8 cellular contexts compared by ENCODE assay signal in the genomic region with DNA sequence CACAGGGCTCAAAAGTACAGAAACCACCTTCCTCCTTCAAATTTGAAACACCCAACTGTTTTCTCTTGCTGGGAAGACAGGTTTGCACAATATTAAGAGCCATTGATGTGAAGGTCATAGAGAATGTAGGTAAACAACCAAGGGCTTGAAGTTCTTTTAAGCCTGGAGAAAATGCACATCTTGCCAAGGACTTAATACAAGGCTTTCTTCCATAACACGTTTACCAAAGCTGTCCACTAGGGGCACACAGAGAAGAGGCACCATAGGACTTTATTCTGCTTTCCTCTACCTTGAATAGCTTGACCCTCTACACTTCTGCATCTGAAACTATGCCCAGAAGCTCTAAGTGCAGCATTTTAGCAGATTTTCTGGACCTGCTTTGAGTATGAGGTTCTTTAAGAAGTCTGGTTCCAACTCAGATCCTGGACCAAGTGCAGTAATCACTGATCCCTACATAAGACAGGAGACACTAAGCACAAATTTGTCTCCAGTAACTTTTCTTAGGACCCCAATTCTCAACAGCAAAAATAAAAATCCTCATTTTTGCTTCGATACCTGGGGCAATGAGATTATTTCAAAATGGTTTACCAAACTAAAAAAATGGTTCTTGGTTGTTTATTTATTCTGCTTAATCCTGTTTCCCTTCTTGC.
A peak's percentile ranks its signal among the peaks of the same experiment; 100 is the strongest.
DNase-seq lines count a peak whose midpoint lies in the region; TF ChIP-seq lines count a peak whose summit lies in the region.

No MANE protein-coding gene starts in this region.

- POLR2A ChIA-PET in AG04450 (lab: Yijun Ruan, JAX) = no interaction called here
- POLR2A ChIA-PET in HEK293T (lab: Yijun Ruan, JAX) = no interaction called here

- H3K36me3 ChIP-seq in GM06990 (ENCODE audit: control insufficient read depth, insufficient read depth, low read length) = no peaks in the 10 kb centered on the region; the same call in 1 of the 2 replicates
- H3K36me3 ChIP-seq in testis (ENCODE audit: low read depth, missing control alignments) = no peaks in the 10 kb centered on the region

- peak; percentile 11 for DNase-seq in AG04450 (ENCODE audit: low read depth, low spot score)
- DNase-seq in GM06990 (ENCODE audit: extremely low read depth, insufficient read length) = no peak
- DNase-seq in HEK293T (ENCODE audit: extremely low spot score) = peak; percentile 38
- peak; percentile 76 for DNase-seq in NAMALWA (ENCODE audit: low spot score)
- peak; percentile 60 for DNase-seq in astrocyte of the hippocampus (ENCODE audit: low read depth, low spot score)
- DNase-seq in inferior parietal cortex (ENCODE audit: extremely low spot score) = peak; percentile 60
- DNase-seq in testis = peak; percentile 51
- no peak for DNase-seq in activated T-cell treated with anti-CD3 and anti-CD28 coated beads, Interleukin-2, amount 50 U/mL, for 48 hours

- no peaks in the 10 kb centered on the region for H3K27me3 ChIP-seq in AG04450 (ENCODE audit: control insufficient read depth, insufficient read depth, low read length)
- no peaks in the 10 kb centered on the region for H3K27me3 ChIP-seq in GM06990 (replicated peaks; ENCODE audit: control insufficient read depth, insufficient read depth, low read length)
- no peaks in the 10 kb centered on the region for H3K27me3 ChIP-seq in testis

- CTCF ChIA-PET in AG04450 (lab: Charles Lee) = interaction anchor here (0.7 to 1.7 kb wide), 9 partner anchors 10 to 149 kb away, joined by 3 to 7 read pairs (median 5); no protein-coding TSS in a partner anchor
- CTCF ChIA-PET in HEK293T (lab: Yijun Ruan, JAX) = interaction anchor here (0.6 to 0.9 kb wide), 3 partner anchors 26 to 127 kb away, joined by 3 to 6 read pairs (median 4); no protein-coding TSS in a partner anchor

- H3K9me3 ChIP-seq in AG04450 (ENCODE audit: control insufficient read depth, insufficient read depth, low read length) (no peaks in the 10 kb centered on the region), testis (no peaks in the 10 kb centered on the region)

- TF ChIP-seq CTCF in AG04450 (IDR thresholded peaks at IDR 0.05; ENCODE audit: low read depth, low read length) (peak; percentile 69), GM06990 (IDR thresholded peaks at IDR 0.05; ENCODE audit: insufficient read depth, low read length, poor library complexity, severe bottlenecking) (peak; percentile 80), testis (IDR thresholded peaks at IDR 0.05) (peak; percentile 15 to 67 (median 53))

- H3K4me1 ChIP-seq in testis = no peaks in the 10 kb centered on the region

- no peak for TF ChIP-seq POLR2A in testis (IDR thresholded peaks at IDR 0.05)

- H3K4me3 ChIP-seq in AG04450 (ENCODE audit: low read depth, low read length) (no peak overlapping the region), GM06990 (replicated peaks; ENCODE audit: low read depth, low read length) (no peak overlapping the region), testis (no peak overlapping the region)

- H3K27ac ChIP-seq in AG04450 (ENCODE audit: low read depth, low read length) (no peak overlapping the region), testis (no peak overlapping the region)

- intact Hi-C loops in testis (cut with DNase I; ENCODE audit: low total_unique reads) = no loop called here

- WGBS in testis, 2 donors = 58 to 64% methylated on average over 2 of the region's 2 CpGs

TF ChIP-seq in HEK293T, 16 proteins besides CTCF, POLR2A, EP300 and RAD21:
- no peak for TF ChIP-seq FOXK2 (IDR thresholded peaks at IDR 0.05)
- no peak for TF ChIP-seq NFRKB (IDR thresholded peaks at IDR 0.05)
- TF ChIP-seq, protein P1, sequence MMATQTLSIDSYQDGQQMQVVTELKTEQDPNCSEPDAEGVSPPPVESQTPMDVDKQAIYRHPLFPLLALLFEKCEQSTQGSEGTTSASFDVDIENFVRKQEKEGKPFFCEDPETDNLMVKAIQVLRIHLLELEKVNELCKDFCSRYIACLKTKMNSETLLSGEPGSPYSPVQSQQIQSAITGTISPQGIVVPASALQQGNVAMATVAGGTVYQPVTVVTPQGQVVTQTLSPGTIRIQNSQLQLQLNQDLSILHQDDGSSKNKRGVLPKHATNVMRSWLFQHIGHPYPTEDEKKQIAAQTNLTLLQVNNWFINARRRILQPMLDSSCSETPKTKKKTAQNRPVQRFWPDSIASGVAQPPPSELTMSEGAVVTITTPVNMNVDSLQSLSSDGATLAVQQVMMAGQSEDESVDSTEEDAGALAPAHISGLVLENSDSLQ (IDR thresholded peaks at IDR 0.05) = no peak
- no peak for TF ChIP-seq FOXM1 (IDR thresholded peaks at IDR 0.05; ENCODE audit: borderline replicate concordance)
- no peak for TF ChIP-seq TARDBP (IDR thresholded peaks at IDR 0.05)
- TF ChIP-seq SUZ12 (IDR thresholded peaks at IDR 0.05) = no peak
- TF ChIP-seq HDGF (IDR thresholded peaks at IDR 0.05; ENCODE audit: borderline replicate concordance) = no peak
- no peak for TF ChIP-seq ELF4 (IDR thresholded peaks at IDR 0.05)
- TF ChIP-seq L3MBTL2 (conservative IDR thresholded peaks at IDR 0.05) = no peak
- no peak for TF ChIP-seq ZNF384 (IDR thresholded peaks at IDR 0.05)
- TF ChIP-seq ARNT (IDR thresholded peaks at IDR 0.05) = no peak
- no peak for TF ChIP-seq FOXA1 (IDR thresholded peaks at IDR 0.05)
- TF ChIP-seq SP1 (IDR thresholded peaks at IDR 0.05) = no peak

Comparison
In these comparisons a context has a peak if more than half of its experiments do, and no peak if none do; other contexts are left out.
1. DNase-seq: peak in AG04450 (single experiment), HEK293T (single experiment), NAMALWA (single experiment), astrocyte of the hippocampus (single experiment), inferior parietal cortex (single experiment) and testis (single experiment); none in GM06990 (single experiment) and activated T-cell treated with anti-CD3 and anti-CD28 coated beads, Interleukin-2, amount 50 U/mL, for 48 hours (0 of 2).
2. Peak in every context shown above with its lines, with median percentiles within 50 percentile points of each other: CTCF ChIP-seq.